8 cellular contexts compared by ENCODE assay signal in the genomic region with DNA sequence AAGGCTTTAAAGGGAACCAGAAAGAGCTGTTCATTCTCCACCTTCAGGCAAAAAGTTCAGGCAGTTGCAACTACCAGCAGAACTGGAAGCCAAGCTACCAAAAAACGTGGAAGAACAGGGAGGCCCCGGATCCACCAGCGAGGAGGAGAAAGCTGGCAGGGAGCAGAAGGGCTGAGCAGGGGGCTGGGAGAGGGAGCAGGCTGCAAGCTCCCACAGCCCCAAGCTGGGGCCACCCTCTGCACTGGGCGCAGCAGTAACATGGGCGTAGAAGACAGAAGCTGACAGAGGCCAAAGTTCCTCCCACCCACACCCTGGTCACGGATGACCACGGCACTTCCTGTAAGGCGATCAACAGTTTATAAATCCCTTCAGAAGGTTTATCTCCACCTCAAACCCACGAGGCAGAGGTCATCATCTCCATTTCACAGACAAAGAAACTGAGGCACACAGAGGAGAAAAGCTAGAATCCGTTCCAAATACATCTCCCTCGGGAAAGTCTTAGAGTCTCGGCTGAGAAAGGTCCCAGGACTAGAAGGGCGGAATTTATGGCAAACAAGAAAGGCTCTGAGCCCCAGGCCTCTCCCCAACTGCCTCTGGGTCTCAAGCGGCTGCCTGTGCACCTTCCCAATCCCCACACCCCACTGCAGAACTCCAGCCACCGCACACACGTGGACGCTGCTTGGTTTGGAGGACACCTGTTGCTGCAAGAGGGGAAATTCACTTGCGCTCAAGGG. TPM values are rescaled to one million over a fixed set of nuclear protein-coding genes. Genes with fewer than 3 reads are reported as not detected.
A peak's percentile ranks its signal among the peaks of the same experiment; 100 is the strongest.
DNase-seq lines count a peak whose midpoint lies in the region; ATAC-seq and TF ChIP-seq lines count a peak whose summit lies in the region.

No MANE protein-coding gene starts in this region.

- CTCF ChIA-PET in Calu3 (lab: Charles Lee) = interaction anchor here (0.6 to 2.0 kb wide), 6 partner anchors 10 to 38 kb away, joined by 4 to 8 read pairs (median 5); no protein-coding TSS in a partner anchor

- peak overlapping the region; percentile 89 for H3K4me3 Mint-ChIP-seq in Calu3 (ENCODE audit: low read depth, unreplicated experiment)
- H3K4me3 Mint-ChIP-seq in nephron = peak overlapping the region; percentile 88 to 89 (median 88)

- no peaks in the 10 kb centered on the region for H3K4me1 ChIP-seq in aorta (ENCODE audit: control insufficient read depth in 1 of 2, insufficient read depth in 2 of 2, low read length in 2 of 2)

- H3K36me3 Mint-ChIP-seq in Calu3 (ENCODE audit: insufficient read depth, unreplicated experiment) (peaks cover 39% of the 10 kb centered on the region), nephron (ENCODE audit: low read depth) (no peaks in the 10 kb centered on the region)

- ATAC-seq in GM19452 (IDR thresholded peaks at IDR 0.05; ENCODE audit: unreplicated experiment) (no peak), aorta (ENCODE audit: low FRiP score) (no peak), HG02981 (IDR thresholded peaks at IDR 0.05; ENCODE audit: unreplicated experiment) (no peak)

- no peak overlapping the region for H3K27ac Mint-ChIP-seq in Calu3 (ENCODE audit: unreplicated experiment)
- peak overlapping the region; percentile 79 to 93 (median 80) for H3K27ac Mint-ChIP-seq in nephron

- 79 to 80% methylated on average over 18 of the region's 18 CpGs for WGBS in aorta, 2 donors

- TF ChIP-seq CTCF in Calu3 (IDR thresholded peaks at IDR 0.05; ENCODE audit: unreplicated experiment) (no peak), nephron (IDR thresholded peaks at IDR 0.05; ENCODE audit: unreplicated experiment in 3 of 3) (no peak)

- peaks cover 37% of the 10 kb centered on the region for H3K4me1 Mint-ChIP-seq in Calu3 (ENCODE audit: low read depth, unreplicated experiment)
- H3K4me1 Mint-ChIP-seq in nephron = peaks cover 53% of the 10 kb centered on the region

- BruUV-seq in Calu3 (replicated peaks; lab: Mats Ljungman, UMichigan) = TSS peak; percentile 45

- H3K27me3 ChIP-seq in aorta (ENCODE audit: control insufficient read depth in 1 of 2, insufficient read depth in 2 of 2, low read length in 1 of 2) = no peaks in the 10 kb centered on the region

- no peak overlapping the region for H3K4me3 ChIP-seq in aorta (ENCODE audit: low read length in 2 of 2)

- no peaks in the 10 kb centered on the region for H3K36me3 ChIP-seq in aorta (ENCODE audit: control insufficient read depth in 1 of 2, insufficient read depth in 2 of 2, low read length in 1 of 2)

- H3K27ac ChIP-seq in aorta (ENCODE audit: low read depth in 1 of 2, low read length in 2 of 2) = no peak overlapping the region

- H3K9me3 ChIP-seq in aorta (ENCODE audit: control insufficient read depth, low read length) = no peaks in the 10 kb centered on the region

- H3K27me3 Mint-ChIP-seq in Calu3 (ENCODE audit: unreplicated experiment) = no peaks in the 10 kb centered on the region
- peaks cover 13% of the 10 kb centered on the region for H3K27me3 Mint-ChIP-seq in nephron (ENCODE audit: low read depth)

- DNase-seq in Calu3 (peak; percentile 38), NCI-H1092 (lab: John Stamatoyannopoulos, UW) (peak; percentile 16), dermis blood vessel endothelial cell (peak; percentile 53), aorta (no peak)
- DNase-seq in activated CD4-positive, alpha-beta T cell treated with anti-CD3 and anti-CD28 coated beads for 48 hours = no peak

- H3K9me3 Mint-ChIP-seq in Calu3 (ENCODE audit: low read depth, unreplicated experiment) (no peaks in the 10 kb centered on the region), nephron (no peaks in the 10 kb centered on the region)

- intact Hi-C loops in Calu3 (cut with micrococcal nuclease; ENCODE audit: unreplicated experiment) (loop anchor here (5.0 kb wide), 1 partner anchor 40 kb away; no protein-coding TSS in a partner anchor), aorta (cut with DNase I) (loop anchor here in 1 of 2 donors (10.0 kb wide), 2 partner anchors 117 to 567 kb away; partner anchors contain the start of genes CCNK and SETD3)

RNA-seq across cellular contexts. Expression of gene CCDC85C, which starts 1.8 kb away (rescaled TPM):
- 44.6 and 45.1 TPM in 2 replicates for total RNA-seq in Calu3 (2022)
- total RNA-seq in dermis blood vessel endothelial cell = 14.5 and 32.4 TPM in 2 replicates
- 1 to 10 TPM; 6.4 to 7.6 TPM for total RNA-seq in aorta
- polyA plus RNA-seq in aorta = 1 to 10 TPM; 1.2 to 8.1 TPM

RNA-seq across cellular contexts. Expression of gene HHIPL1, which starts 42.7 kb away (rescaled TPM):
- 0.22 TPM in 1 of 2 replicates, not detected in the other for total RNA-seq in Calu3 (2022)
- 1.7 and 4.1 TPM in 2 replicates for total RNA-seq in dermis blood vessel endothelial cell
- total RNA-seq in aorta = 1 to 10 TPM; 2.5 to 7.7 TPM
- under 1 TPM; 0.51 to 0.63 TPM for polyA plus RNA-seq in aorta

Comparison
In these comparisons a context has a peak if more than half of its experiments do, and no peak if none do; other contexts are left out.
1. DNase-seq: peak in Calu3 (single experiment), NCI-H1092 (single experiment) and dermis blood vessel endothelial cell (single experiment); none in aorta (0 of 2) and activated CD4-positive, alpha-beta T cell treated with anti-CD3 and anti-CD28 coated beads for 48 hours (single experiment).